Comparison of ENCODE assay signal across 13 cellular contexts in the genomic region with DNA sequence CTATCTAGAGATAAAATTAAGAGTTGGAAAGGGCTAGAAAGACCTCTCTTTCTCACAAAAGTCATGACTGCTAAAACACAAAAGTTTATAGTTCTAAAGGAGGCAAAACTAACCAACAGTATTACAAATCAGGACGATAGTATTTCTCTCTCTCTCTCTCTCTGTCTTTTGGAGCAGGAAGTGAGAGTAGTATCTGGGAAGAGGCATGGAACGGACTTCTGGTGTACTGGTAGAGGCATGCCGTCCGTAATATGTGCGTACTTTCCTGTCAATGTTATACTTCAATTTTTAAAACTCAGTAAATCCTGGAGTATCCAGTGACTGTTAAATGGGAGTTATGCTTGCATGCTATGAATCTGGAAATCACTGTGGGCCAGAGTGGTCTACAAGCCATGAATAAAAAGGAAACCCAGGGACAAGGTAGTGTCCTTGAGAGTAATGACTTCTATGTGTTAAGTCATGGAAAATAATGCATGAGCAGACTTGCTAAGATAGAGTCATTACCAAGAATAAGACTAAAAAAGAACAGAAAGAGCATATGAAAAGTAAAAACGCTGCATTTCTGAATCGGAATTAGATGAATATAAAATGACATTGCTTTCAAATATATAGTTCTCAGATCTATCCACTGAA. TPM values are rescaled to one million over a fixed set of nuclear protein-coding genes. Genes with fewer than 3 reads are reported as not detected.
DNase-seq lines count a peak whose midpoint lies in the region; TF ChIP-seq lines count a peak whose summit lies in the region.
"Had no signal": no experiment of that assay in that cellular context is flagged by ENCODE, and none has a peak within 500 bp of the region (broad histone marks: within the 10 kb centered on the region; RNA-seq: fewer than 3 reads in every experiment).

No MANE protein-coding gene starts in this region.

- H3K4me3 ChIP-seq in esophagus squamous epithelium = peak overlapping the region in 1 of 4 donors; percentile 9
- no peak overlapping the region for H3K4me3 ChIP-seq in neutrophil (ENCODE audit: low read depth in 1 of 2, low read length in 1 of 2)
- H3K4me3 ChIP-seq: ovary had no signal

- TF ChIP-seq CTCF in CD14-positive monocyte (IDR thresholded peaks at IDR 0.05) (no peak), esophagus squamous epithelium (IDR thresholded peaks at IDR 0.05) (no peak), neutrophil (IDR thresholded peaks at IDR 0.05) (no peak)

- no peaks in the 10 kb centered on the region for H3K27me3 Mint-ChIP-seq in CD14-positive monocyte (ENCODE audit: low read depth in 3 of 3)
- H3K27me3 Mint-ChIP-seq: CD4-positive, alpha-beta T cell; type B pancreatic cell had no signal

- DNase-seq in CD14-positive monocyte (ENCODE audit: low spot score) (no peak), MV-4-11 (lab: John Stamatoyannopoulos, UW) (peak; percentile 20), esophagus squamous epithelium (lab: John Stamatoyannopoulos, UW) (no peak), DMS79 (lab: John Stamatoyannopoulos, UW) (no peak), NCI-H446 (lab: John Stamatoyannopoulos, UW) (no peak), NOMO-1 (lab: John Stamatoyannopoulos, UW; ENCODE audit: unreplicated experiment in 2 of 2) (no peak), HUDEP-2 (lab: John Stamatoyannopoulos, UW; ENCODE audit: unreplicated experiment in 76 of 76) (no peak)
- DNase-seq: CD4-positive, alpha-beta T cell; NCI-H187; ovary had no signal

- no peaks in the 10 kb centered on the region for H3K9me3 ChIP-seq in esophagus squamous epithelium
- no peaks in the 10 kb centered on the region for H3K9me3 ChIP-seq in neutrophil
- H3K9me3 ChIP-seq: ovary had no signal

- 30 to 35% methylated on average over 7 of the region's 7 CpGs for WGBS in esophagus squamous epithelium, 2 donors

- peaks cover 0 to 1% (median 0%) of the 10 kb centered on the region in 7 donors for H3K9me3 Mint-ChIP-seq in CD14-positive monocyte
- H3K9me3 Mint-ChIP-seq: CD4-positive, alpha-beta T cell; T-helper 2 cell treated with Interferon-gamma antibody and Interleukin-4, amounts not matched to agents 5 μg/mL and 100 μg/mL, for 36 hours; type B pancreatic cell had no signal

- H3K4me3 Mint-ChIP-seq in CD14-positive monocyte = peak overlapping the region; percentile 34 to 74
- H3K4me3 Mint-ChIP-seq: CD4-positive, alpha-beta T cell; T-helper 2 cell treated with Interferon-gamma antibody and Interleukin-4, amounts not matched to agents 5 μg/mL and 100 μg/mL, for 36 hours; type B pancreatic cell had no signal

- no peak for TF ChIP-seq POLR2A in esophagus squamous epithelium (IDR thresholded peaks at IDR 0.05)

- peaks cover 13 to 96% (median 42%) of the 10 kb centered on the region in 3 donors for H3K4me1 ChIP-seq in esophagus squamous epithelium
- no peaks in the 10 kb centered on the region for H3K4me1 ChIP-seq in neutrophil (ENCODE audit: control insufficient read depth in 1 of 2, insufficient read depth in 1 of 2, low read depth in 1 of 2, low read length in 1 of 2)

- H3K27ac Mint-ChIP-seq in CD14-positive monocyte = peak overlapping the region in 1 of 7 donors; percentile 17
- H3K27ac Mint-ChIP-seq: T-helper 2 cell treated with Interferon-gamma antibody and Interleukin-4, amounts not matched to agents 5 μg/mL and 100 μg/mL, for 36 hours; type B pancreatic cell had no signal

- H3K27me3 ChIP-seq in esophagus squamous epithelium = no peaks in the 10 kb centered on the region
- no peaks in the 10 kb centered on the region for H3K27me3 ChIP-seq in neutrophil
- H3K27me3 ChIP-seq: ovary had no signal

- H3K4me1 Mint-ChIP-seq in CD14-positive monocyte = peaks cover 33% of the 10 kb centered on the region

- peaks cover 3 to 13% of the 10 kb centered on the region in 2 donors for H3K36me3 Mint-ChIP-seq in CD14-positive monocyte

- intact Hi-C loops in CD14-positive monocyte (cut with micrococcal nuclease) = no loop called here
- intact Hi-C loops in esophagus squamous epithelium (cut with DNase I) = no loop called here

- peak overlapping the region in 3 of 4 donors; percentile 50 to 55 (median 52) for H3K27ac ChIP-seq in esophagus squamous epithelium
- H3K27ac ChIP-seq in neutrophil = peak overlapping the region; percentile 7

- H3K36me3 ChIP-seq in esophagus squamous epithelium = no peaks in the 10 kb centered on the region
- H3K36me3 ChIP-seq in neutrophil = no peaks in the 10 kb centered on the region
- H3K36me3 ChIP-seq: ovary had no signal

RNA-seq across cellular contexts. Expression of a gene that starts 49.8 kb away (rescaled TPM):
- 10 to 100 TPM; 13.5 to 21.7 TPM for polyA plus RNA-seq in CD14-positive monocyte
- total RNA-seq in esophagus squamous epithelium = 10 to 100 TPM; 21.0 to 34.7 (median 26.4) TPM

RNA-seq across cellular contexts. Expression of a gene that starts 52.9 kb away (rescaled TPM):
- 10 to 100 TPM; 29.3 to 41.4 TPM for polyA plus RNA-seq in CD14-positive monocyte
- total RNA-seq in esophagus squamous epithelium = 10 to 100 TPM; 52.5 to 88.2 (median 73.5) TPM
